ENCODE assay signal across 29 cellular contexts in genomic region chr7:100173806-100174495, GRCh38. TPM values are rescaled to one million over a fixed set of nuclear protein-coding genes. Genes with fewer than 3 reads are reported as not detected.
DNase-seq lines count a peak whose midpoint lies in the region; ATAC-seq, FAIRE-seq and TF ChIP-seq lines count a peak whose summit lies in the region.
"Had no signal": no experiment of that assay in that cellular context is flagged by ENCODE, and none has a peak within 500 bp of the region (broad histone marks: within the 10 kb centered on the region; RNA-seq: fewer than 3 reads in every experiment).

No MANE protein-coding gene starts in this region.

- H2BK5ac ChIP-seq in trophoblast cell (ENCODE audit: low read depth, low read length, poor library complexity): no peak overlapping the region

- no peaks in the 10 kb centered on the region for H3K27me3 ChIP-seq in Loucy (ENCODE audit: insufficient read depth, low read length, poor library complexity, severe bottlenecking)
- H3K27me3 ChIP-seq in trophoblast cell (ENCODE audit: insufficient read depth, low read length): peaks cover 24% of the 10 kb centered on the region
- H3K27me3 ChIP-seq: ascending aorta had no signal

- H3K4me3 ChIP-seq in Loucy (ENCODE audit: low read length, poor library complexity, severe bottlenecking): no peak overlapping the region
- no peak overlapping the region for H3K4me3 ChIP-seq in kidney (ENCODE audit: low read length in 2 of 2)
- H3K4me3 ChIP-seq in trophoblast cell (ENCODE audit: low read depth, low read length): no peak overlapping the region
- H3K4me3 ChIP-seq: ascending aorta, colonic mucosa, PC-9, transverse colon had no signal

- peaks cover 4% of the 10 kb centered on the region for H4K20me1 ChIP-seq in Loucy (ENCODE audit: insufficient read depth, low read length, poor library complexity, severe bottlenecking)

- H3K9me3 ChIP-seq in Loucy (ENCODE audit: insufficient read depth, low read depth, low read length) (no peaks in the 10 kb centered on the region), kidney (ENCODE audit: control insufficient read depth in 1 of 2, low read length in 2 of 2) (no peaks in the 10 kb centered on the region), trophoblast cell (ENCODE audit: insufficient read depth, low read depth, low read length) (peaks cover 4% of the 10 kb centered on the region)
- H3K9me3 ChIP-seq: ascending aorta, colonic mucosa, transverse colon had no signal

- no peaks in the 10 kb centered on the region for H3K9me2 ChIP-seq in Loucy (replicated peaks; ENCODE audit: low read depth, low read length)

- in situ Hi-C loops in GM13976 (cut with MboI; ENCODE audit: low sequenced_read_pairs, unreplicated experiment): no loop called here

- H3K4me1 ChIP-seq in Loucy (ENCODE audit: insufficient read depth, low read length, poor library complexity, severe bottlenecking) (peaks cover 17% of the 10 kb centered on the region), kidney (ENCODE audit: control insufficient read depth in 1 of 2, insufficient read depth in 1 of 2, low read depth in 1 of 2, low read length in 2 of 2) (peaks cover 0 to 2% of the 10 kb centered on the region in 2 donors), trophoblast cell (ENCODE audit: control insufficient read depth in 1 of 2, insufficient read depth in 2 of 2, low read length in 2 of 2) (peaks cover 3 to 6% of the 10 kb centered on the region in 2 experiments)
- H3K4me1 ChIP-seq: colonic mucosa had no signal

- DNase-seq in GM13976 (ENCODE audit: low spot score) (peak; percentile 18), kidney (peak; percentile 65), posterior vena cava (ENCODE audit: low spot score) (peak; percentile 50), trophoblast cell (no peak)
- DNase-seq: activated CD4-positive, alpha-beta memory T cell treated with anti-CD3 and anti-CD28 coated beads, Interleukin-2, amount 10 ng/mL, durations not matched to agents 7 days and 5 days; activated CD8-positive, alpha-beta memory T cell treated with anti-CD3 and anti-CD28 coated beads, Interleukin-2, amount 50 U/mL, for 4 hours; C1 segment of cervical spinal cord; colonic mucosa; DND-41; effector memory CD8-positive, alpha-beta T cell; left ventricle myocardium superior; mesendoderm; NCI-H1417 treated with DMSO at 0.1 percent for 48 hours; NCI-H2081; NCI-H226; NCI-H526 treated with DMSO at 0.1 percent for 48 hours; NK-92 treated with Interleukin-12 subunit alpha and Interleukin-12 subunit beta, amount 100 ng/mL, for 24 hours; PC-9; stimulated activated CD4-positive, alpha-beta T cell treated with anti-CD3 and anti-CD28 coated beads, Interleukin-15, amount 100 ng/mL, for 24 hours; stimulated activated CD4-positive, alpha-beta T cell treated with anti-CD3 and anti-CD28 coated beads, Interleukin-4, amount 100 ng/mL, for 4 hours; transverse colon had no signal

- H4K12ac ChIP-seq in trophoblast cell (ENCODE audit: low read depth, low read length): no peak overlapping the region

- TF ChIP-seq CTCF in GM13976 (IDR thresholded peaks at IDR 0.05; ENCODE audit: borderline replicate concordance, control extremely low read depth, extremely low read depth, insufficient read depth, missing control alignments): no peak
- TF ChIP-seq CTCF in Loucy (conservative IDR thresholded peaks at IDR 0.05; ENCODE audit: low read length): no peak
- no peak for TF ChIP-seq CTCF in kidney (IDR thresholded peaks at IDR 0.05; ENCODE audit: borderline replicate concordance, extremely low read depth, insufficient read depth)

- H3K9ac ChIP-seq in Loucy (ENCODE audit: low read depth, low read length, poor library complexity, severe bottlenecking) (no peak overlapping the region), kidney (ENCODE audit: low read length in 2 of 2) (no peak overlapping the region), trophoblast cell (ENCODE audit: low read length) (no peak overlapping the region)
- H3K9ac ChIP-seq: KMS-11 had no signal

- H3K79me1 ChIP-seq in trophoblast cell (ENCODE audit: low read length): peaks cover 3% of the 10 kb centered on the region

- H2BK120ac ChIP-seq in trophoblast cell (ENCODE audit: insufficient read depth, low read length, poor library complexity): no peak overlapping the region

- no peaks in the 10 kb centered on the region for H3K36me3 ChIP-seq in Loucy (ENCODE audit: insufficient read depth, low read length)
- no peaks in the 10 kb centered on the region for H3K36me3 ChIP-seq in kidney (ENCODE audit: control insufficient read depth in 1 of 2, insufficient read depth in 2 of 2, low read length in 2 of 2)
- no peaks in the 10 kb centered on the region for H3K36me3 ChIP-seq in trophoblast cell (ENCODE audit: control insufficient read depth in 1 of 2, insufficient read depth in 2 of 2, low read length in 2 of 2)
- H3K36me3 ChIP-seq: ascending aorta, colonic mucosa, transverse colon had no signal

- no peak overlapping the region for H3K18ac ChIP-seq in trophoblast cell (ENCODE audit: low read length)

- H3K79me2 ChIP-seq in Loucy (ENCODE audit: insufficient read depth, low read length) (peaks cover 25% of the 10 kb centered on the region), trophoblast cell (ENCODE audit: control insufficient read depth, insufficient read depth, low read length, poor library complexity) (peaks cover 2% of the 10 kb centered on the region)

- H3K14ac ChIP-seq in trophoblast cell (ENCODE audit: low read length): no peak overlapping the region

- no peak for ATAC-seq in HG02588 (IDR thresholded peaks at IDR 0.05; ENCODE audit: unreplicated experiment)
- ATAC-seq in GM18520 (IDR thresholded peaks at IDR 0.05; ENCODE audit: unreplicated experiment): no peak
- ATAC-seq: effector memory CD8-positive, alpha-beta T cell; left ventricle myocardium superior; Right ventricle myocardium inferior had no signal

- no CpG with 5 or more reads among the region's 11 CpGs for WGBS in trophoblast cell (ENCODE audit: extremely low coverage, insufficient coverage, insufficient read length)

- H3F3A ChIP-seq in Loucy (ENCODE audit: low read depth): no peaks in the 10 kb centered on the region

- H2AFZ ChIP-seq in Loucy (ENCODE audit: low read length) (no peak overlapping the region), trophoblast cell (ENCODE audit: insufficient read depth, low read length, poor library complexity) (no peak overlapping the region)
- H2AFZ ChIP-seq: PC-9 had no signal

- H3K27ac ChIP-seq in kidney (ENCODE audit: low read depth in 2 of 2, low read length in 2 of 2) (no peak overlapping the region), trophoblast cell (ENCODE audit: low read depth, low read length) (no peak overlapping the region)
- H3K27ac ChIP-seq: ascending aorta, colonic mucosa, KMS-11, PC-9, transverse colon had no signal

- H4K91ac ChIP-seq in trophoblast cell (ENCODE audit: low read depth, low read length): no peak overlapping the region

- no peak overlapping the region for H4K8ac ChIP-seq in trophoblast cell (ENCODE audit: low read depth, low read length)

- H2BK12ac ChIP-seq in trophoblast cell (ENCODE audit: low read length): no peak overlapping the region

- H2AK5ac ChIP-seq in trophoblast cell (ENCODE audit: low read length): no peak overlapping the region

- no peak for FAIRE-seq in kidney (lab: Jason Lieb, UNC)
- FAIRE-seq: GM19239, islet of Langerhans had no signal

- H3K4ac ChIP-seq in trophoblast cell (ENCODE audit: low read depth, low read length): no peak overlapping the region

- no peak overlapping the region for H3K23ac ChIP-seq in trophoblast cell (ENCODE audit: low read length)

- intact Hi-C loops in kidney (cut with DNase I) (no loop called here), posterior vena cava (cut with DNase I) (no loop called here)

- H3K4me2 ChIP-seq in Loucy (ENCODE audit: low read depth, low read length, poor library complexity, severe bottlenecking) (peak overlapping the region; percentile 94), trophoblast cell (ENCODE audit: low read length) (no peak overlapping the region)
- H3K4me2 ChIP-seq: KMS-11, PC-9 had no signal

RNA-seq across cellular contexts. Expression of gene GPC2, which starts 3.2 kb away (rescaled TPM):
- 1.8 TPM for total RNA-seq in kidney
- 0.73 TPM for polyA plus RNA-seq in kidney (ENCODE audit: insufficient read depth, low read depth, low replicate concordance)
- total RNA-seq in posterior vena cava: 1 to 10 TPM in 1 of 2 donors, under 1 TPM in 1; 0.81 to 1.2 TPM
- 2.9 TPM in 2 replicates for polyA plus RNA-seq in trophoblast cell (2013)
- total RNA-seq: ascending aorta had no signal

RNA-seq across cellular contexts. Expression of gene STAG3, which starts 3.8 kb away (rescaled TPM):
- total RNA-seq in kidney (3.7 TPM), posterior vena cava (1 to 10 TPM in 1 of 2 donors, under 1 TPM in 1; 0.52 to 1.2 TPM)
- polyA plus RNA-seq in kidney (ENCODE audit: insufficient read depth, low read depth, low replicate concordance): 3.4 TPM
- 0.15 and 0.19 TPM in 2 replicates for polyA plus RNA-seq in trophoblast cell (2013)
- total RNA-seq: ascending aorta had no signal

RNA-seq across cellular contexts. Expression of gene GAL3ST4, which starts 5.5 kb away (rescaled TPM):
- total RNA-seq in kidney: 3.2 TPM
- polyA plus RNA-seq in kidney (ENCODE audit: insufficient read depth, low read depth, low replicate concordance): 1.2 TPM
- total RNA-seq in posterior vena cava: 10 to 100 TPM in 1 of 2 donors, 1 to 10 TPM in 1; 6.2 to 11.2 TPM
- 0.37 and 0.42 TPM in 2 replicates for polyA plus RNA-seq in trophoblast cell (2013)

RNA-seq across cellular contexts. Expression of gene TRAPPC14, which starts 15.4 kb away (rescaled TPM):
- total RNA-seq in kidney (27.1 TPM), posterior vena cava (10 to 100 TPM; 11.2 to 13.3 TPM)
- 14.8 TPM for polyA plus RNA-seq in kidney (ENCODE audit: insufficient read depth, low read depth, low replicate concordance)
- 9.4 and 10.2 TPM in 2 replicates for polyA plus RNA-seq in trophoblast cell (2013)

RNA-seq across cellular contexts. Expression of gene LAMTOR4, which starts 25.2 kb away (rescaled TPM):
- 122 TPM for total RNA-seq in kidney
- polyA plus RNA-seq in kidney (ENCODE audit: insufficient read depth, low read depth, low replicate concordance): 470 TPM
- 10 to 100 TPM; 72.6 to 91.6 TPM for total RNA-seq in posterior vena cava
- 58.9 and 65.5 TPM in 2 replicates for polyA plus RNA-seq in trophoblast cell (2013)

Comparison
In these comparisons a context has a peak if more than half of its experiments do, and no peak if none do; other contexts are left out.
1. DNase-seq: peak in GM13976 (single experiment), kidney (single experiment) and posterior vena cava (single experiment); none in trophoblast cell (0 of 2).